8 cellular contexts compared by ENCODE assay signal in genomic region chr6:24695635-24696034, GRCh38. TPM values are rescaled to one million over a fixed set of nuclear protein-coding genes. Genes with fewer than 3 reads are reported as not detected.
DNase-seq lines count a peak whose midpoint lies in the region; ATAC-seq and TF ChIP-seq lines count a peak whose summit lies in the region.
"Not testable (repeated sequence)": the region's sequence is repeated elsewhere in the genome, so short reads cannot be mapped to it uniquely, and the experiment has no call there.

No MANE protein-coding gene starts in this region.

- H3K27me3 Mint-ChIP-seq in WTC11 (ENCODE audit: low read depth) = not testable (repeated sequence)

- H3K27ac Mint-ChIP-seq in WTC11 = peak overlapping the region; percentile 50; the same call in 1 of the 2 replicates

- ATAC-seq in GM18511 (IDR thresholded peaks at IDR 0.05; ENCODE audit: unreplicated experiment) (peak; percentile 70), HG03432 (IDR thresholded peaks at IDR 0.05; ENCODE audit: unreplicated experiment) (peak; percentile 66), WTC11 (peak; percentile 84)

- TF ChIP-seq POLR2A in sigmoid colon (IDR thresholded peaks at IDR 0.05) = not testable (repeated sequence)

- H3K9ac ChIP-seq in mammary epithelial cell (ENCODE audit: insufficient read depth, low read length) = not testable (repeated sequence)

- DNase-seq in AG08395 (ENCODE audit: low spot score) (peak; percentile 46), NCI-H446 (lab: John Stamatoyannopoulos, UW) (peak; percentile 5 to 31), WTC11 (ENCODE audit: low spot score) (peak; percentile 19), mammary epithelial cell (peak; percentile 34), iPS-NIHi7 (ENCODE audit: extremely low spot score) (peak; percentile 21)
- not testable (repeated sequence) for DNase-seq in sigmoid colon

- H3K9me3 Mint-ChIP-seq in WTC11 = not testable (repeated sequence)

- not testable (repeated sequence) for TF ChIP-seq EP300 in sigmoid colon (IDR thresholded peaks at IDR 0.05)

- TF ChIP-seq CTCF in WTC11 (IDR thresholded peaks at IDR 0.05) (0 out of 2 replicates have a peak, but pooled peaks have one; percentile 22), mammary epithelial cell (conservative IDR thresholded peaks at IDR 0.05 in 1 of 2, IDR thresholded peaks at IDR 0.05 in 1 of 2; ENCODE audit: extremely low read depth in 1 of 2, insufficient read depth in 1 of 2, low read depth in 1 of 2, low read length in 2 of 2) (peak; percentile 29 to 39), sigmoid colon (IDR thresholded peaks at IDR 0.05) (peak in 3 of 4 experiments; percentile 37 to 60 (median 58))

- CTCF ChIA-PET in WTC11 (lab: Charles Lee) = interaction anchor here (1.0 to 2.8 kb wide), 3 partner anchors 111 to 175 kb away, joined by 3 to 9 read pairs (median 5); no protein-coding TSS in a partner anchor
- CTCF ChIA-PET in mammary epithelial cell (lab: Charles Lee; ENCODE audit: low non-redundant PET) = not testable (repeated sequence)

- H3K27me3 ChIP-seq in mammary epithelial cell (ENCODE audit: insufficient read depth, low read length); sigmoid colon: not testable (repeated sequence)

- not testable (repeated sequence) for H3K36me3 ChIP-seq in mammary epithelial cell (ENCODE audit: insufficient read depth, low read length); sigmoid colon

- H2AFZ ChIP-seq in mammary epithelial cell (ENCODE audit: low read depth, low read length) = not testable (repeated sequence)

- WGBS in mammary epithelial cell (ENCODE audit: low coverage, missing lambda C conversion rate) = 42% methylated on average over 8 of the region's 8 CpGs
- WGBS in sigmoid colon, 2 donors = 25 to 38% methylated on average over 8 of the region's 8 CpGs

- in situ Hi-C loops in mammary epithelial cell (cut with MboI; ENCODE audit: low sequenced_read_pairs in 2 of 2) = loop anchor here in 1 of 2 donors (5.0 to 25.0 kb wide), 2 partner anchors 113 to 258 kb away; no protein-coding TSS in a partner anchor

- intact Hi-C loops in mammary epithelial cell (cut with micrococcal nuclease) (loop anchor here (1.0 to 5.0 kb wide), 5 partner anchors 72 to 377 kb away; no protein-coding TSS in a partner anchor), sigmoid colon (cut with DNase I) (loop anchor here (1.0 kb wide), 1 partner anchor 112 kb away; no protein-coding TSS in a partner anchor)

- BruUV-seq in mammary epithelial cell (replicated peaks; lab: Mats Ljungman, UMichigan) = not testable (repeated sequence)

- not testable (repeated sequence) for H3K27ac ChIP-seq in mammary epithelial cell (ENCODE audit: insufficient read depth, low read depth, low read length); sigmoid colon

- not testable (repeated sequence) for H3K4me1 Mint-ChIP-seq in WTC11

- POLR2A ChIA-PET in WTC11 (lab: Charles Lee) = interaction anchor here (0.6 kb wide), 1 partner anchor 124 kb away, joined by 4 read pairs; no protein-coding TSS in a partner anchor

- not testable (repeated sequence) for H3K9me3 ChIP-seq in mammary epithelial cell (replicated peaks; ENCODE audit: insufficient read depth, low read length); sigmoid colon

- not testable (repeated sequence) for H3K4me2 ChIP-seq in mammary epithelial cell (ENCODE audit: insufficient read depth, low read depth, low read length)

- peaks cover 25% of the 10 kb centered on the region for H3K36me3 Mint-ChIP-seq in WTC11

- not testable (repeated sequence) for H3K79me2 ChIP-seq in mammary epithelial cell (ENCODE audit: insufficient read depth, low read length)

- H3K4me3 ChIP-seq in mammary epithelial cell (replicated peaks in 1 of 3; ENCODE audit: insufficient read depth in 1 of 3, low read depth in 2 of 3, low read length in 3 of 3); sigmoid colon: not testable (repeated sequence)

- dilution Hi-C loops in mammary epithelial cell (cut with HindIII; ENCODE audit: low sequenced_read_pairs) = not testable (repeated sequence)

- H3K4me1 ChIP-seq in mammary epithelial cell (ENCODE audit: insufficient read depth, low read length); sigmoid colon: not testable (repeated sequence)

- H3K4me3 Mint-ChIP-seq in WTC11 = not testable (repeated sequence)

- not testable (repeated sequence) for H4K20me1 ChIP-seq in mammary epithelial cell (ENCODE audit: insufficient read depth, low read length)

RNA-seq across cellular contexts. Expression of gene C6orf62, which starts 23.3 kb away (rescaled TPM):
- total RNA-seq in WTC11 (2021) (74.3 to 86.4 TPM (median 75.9 TPM) in 3 replicates), mammary epithelial cell (100 to 1,000 TPM; 112 TPM), sigmoid colon (10 to 100 TPM; 27.0 to 34.2 (median 32.3) TPM)
- polyA plus RNA-seq in mammary epithelial cell (53.4 TPM), sigmoid colon (10 to 100 TPM; 30.6 to 60.9 (median 37.9) TPM)
- 54.3 TPM for polyA minus RNA-seq in mammary epithelial cell

RNA-seq across cellular contexts. Expression of gene ACOT13, which starts 28.8 kb away (rescaled TPM):
- total RNA-seq in WTC11 (2021) (54.0 to 64.0 TPM (median 62.8 TPM) in 3 replicates), mammary epithelial cell (10 to 100 TPM in 1 of 2 donors, 1 to 10 TPM in 1; 4.8 to 32.5 TPM), sigmoid colon (10 to 100 TPM in 1 of 4 donors, 1 to 10 TPM in 3; 5.3 to 11.8 (median 9.2) TPM)
- polyA plus RNA-seq in mammary epithelial cell (18.7 TPM), sigmoid colon (10 to 100 TPM; 23.0 to 48.6 (median 48.1) TPM)
- 26.7 TPM for polyA minus RNA-seq in mammary epithelial cell

RNA-seq across cellular contexts. Expression of gene TDP2, which starts 28.9 kb away (rescaled TPM):
- 43.5 to 49.1 TPM (median 45.8 TPM) in 3 replicates for total RNA-seq in WTC11 (2021)
- 10 to 100 TPM; 16.3 to 28.5 TPM for total RNA-seq in mammary epithelial cell
- 16.7 TPM for polyA plus RNA-seq in mammary epithelial cell
- polyA minus RNA-seq in mammary epithelial cell = 38.6 TPM
- 10 to 100 TPM; 30.4 to 67.6 (median 48.2) TPM for total RNA-seq in sigmoid colon
- 100 to 1,000 TPM; 125 to 543 (median 421) TPM for polyA plus RNA-seq in sigmoid colon

RNA-seq across cellular contexts. Expression of gene KIAA0319, which starts 49.6 kb away (rescaled TPM):
- total RNA-seq in WTC11 (2021) (0.41 to 0.81 TPM (median 0.50 TPM) in 3 replicates), mammary epithelial cell (not detected), sigmoid colon (under 1 TPM; 0.16 to 0.71 (median 0.48) TPM)
- polyA plus RNA-seq in mammary epithelial cell (0.01 TPM), sigmoid colon (under 1 TPM in 2 of 3 donors, not detected in 1; under 0.01 to 0.60 TPM)
- not detected for polyA minus RNA-seq in mammary epithelial cell
